Comparison of ENCODE assay signal across 8 cellular contexts in the genomic region with DNA sequence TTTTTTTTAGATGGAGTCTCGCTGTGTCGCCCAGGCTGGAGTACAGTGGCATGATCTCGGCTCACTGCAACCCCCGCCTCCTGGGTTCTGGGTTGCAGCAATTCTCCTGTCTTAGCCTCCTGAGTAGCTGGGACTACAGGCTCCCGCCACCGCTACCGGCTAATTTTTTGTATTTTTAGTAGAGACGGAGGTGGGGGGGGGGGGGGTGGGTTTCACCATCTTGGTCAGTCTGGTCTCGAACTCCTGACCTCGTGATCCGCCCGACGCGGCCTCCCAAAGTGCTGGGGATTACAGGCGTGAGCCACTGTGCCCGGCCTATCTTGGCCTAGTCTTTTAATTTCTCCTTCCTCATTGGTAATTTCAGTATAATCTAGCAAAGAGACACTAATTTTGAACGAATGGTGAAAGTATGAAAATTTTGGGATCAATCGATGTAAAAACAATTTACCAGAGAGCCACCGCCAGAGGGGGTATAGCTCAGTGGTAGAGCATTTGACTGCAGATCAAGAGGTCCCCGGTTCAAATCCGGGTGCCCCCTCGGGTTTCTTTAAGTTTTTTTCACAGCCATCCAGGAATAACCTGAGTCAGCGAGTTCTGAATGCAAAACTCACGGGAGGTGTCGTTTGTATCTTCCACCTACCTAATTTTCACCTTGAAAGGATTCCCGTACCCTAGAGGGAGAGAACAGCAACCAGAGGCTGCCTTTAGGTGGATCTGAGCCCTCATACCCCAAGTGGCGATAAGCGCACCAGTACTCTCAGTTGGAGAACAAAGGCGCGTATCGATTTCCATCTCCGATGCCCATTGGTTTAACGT. TPM values are rescaled to one million over a fixed set of nuclear protein-coding genes. Genes with fewer than 3 reads are reported as not detected.
DNase-seq lines count a peak whose midpoint lies in the region; ATAC-seq and TF ChIP-seq lines count a peak whose summit lies in the region.

No MANE protein-coding gene starts in this region.

- H3K4me3 ChIP-seq in RWPE2 (ENCODE audit: severe bottlenecking) = no peak overlapping the region
- peak overlapping the region; percentile 99 for H3K4me3 ChIP-seq in left ventricle myocardium inferior
- peak overlapping the region; percentile 7 for H3K4me3 ChIP-seq in rectal smooth muscle tissue (ENCODE audit: low read length)

- H3K4me1 ChIP-seq in RWPE2 (ENCODE audit: insufficient read depth, poor library complexity, severe bottlenecking) (peaks cover 19% of the 10 kb centered on the region), left ventricle myocardium inferior (peaks cover 40% of the 10 kb centered on the region), rectal smooth muscle tissue (ENCODE audit: control insufficient read depth, insufficient read depth, low read length) (peaks cover 15% of the 10 kb centered on the region)

- intact Hi-C loops in CD4-positive, alpha-beta T cell (cut with DNase I, micrococcal nuclease) = loop anchor here (5.0 kb wide), 3 partner anchors 40 to 190 kb away; a partner anchor contains a TSS
- intact Hi-C loops in left ventricle myocardium inferior (cut with micrococcal nuclease) = loop anchor here (10.0 kb wide), 1 partner anchor 57 kb away; a partner anchor contains a TSS

- H3K4me1 Mint-ChIP-seq in CD4-positive, alpha-beta T cell (ENCODE audit: low read depth) = peaks cover 36% of the 10 kb centered on the region
- peaks cover 31 to 45% (median 42%) of the 10 kb centered on the region in 3 donors for H3K4me1 Mint-ChIP-seq in IgD-negative memory B cell
- peaks cover 33% of the 10 kb centered on the region for H3K4me1 Mint-ChIP-seq in activated naive CD4-positive, alpha-beta T cell treated with anti-CD3 and anti-CD28 coated beads, Interleukin-2, amount 50 U/mL, for 24 hours

- no peaks in the 10 kb centered on the region for H3K27me3 ChIP-seq in CD4-positive, alpha-beta T cell (ENCODE audit: control insufficient read depth, insufficient read depth, low read length)
- no peaks in the 10 kb centered on the region for H3K27me3 ChIP-seq in RWPE2 (ENCODE audit: insufficient read depth, poor library complexity, severe bottlenecking)
- H3K27me3 ChIP-seq in left ventricle myocardium inferior (ENCODE audit: low read depth) = no peaks in the 10 kb centered on the region
- H3K27me3 ChIP-seq in rectal smooth muscle tissue (ENCODE audit: control insufficient read depth, insufficient read depth, low read length) = no peaks in the 10 kb centered on the region

- peaks cover 42% of the 10 kb centered on the region for H3K36me3 Mint-ChIP-seq in CD4-positive, alpha-beta T cell (ENCODE audit: low read depth)
- peaks cover 3% of the 10 kb centered on the region for H3K36me3 Mint-ChIP-seq in IgD-negative memory B cell
- peaks cover 2% of the 10 kb centered on the region for H3K36me3 Mint-ChIP-seq in activated naive CD4-positive, alpha-beta T cell treated with anti-CD3 and anti-CD28 coated beads, Interleukin-2, amount 50 U/mL, for 24 hours

- POLR2A ChIA-PET in CD4-positive, alpha-beta T cell (lab: Charles Lee) = interaction anchor here (0.6 to 7.9 kb wide), 11 partner anchors 13 to 333 kb away, joined by 3 to 154 read pairs (median 8); a partner anchor contains a TSS

- DNase-seq in CD4-positive, alpha-beta T cell = peak in 8 of 10 experiments; percentile 30 to 67 (median 60)
- DNase-seq in RWPE2 (ENCODE audit: low spot score) = no peak
- peak; percentile 58 for DNase-seq in left ventricle myocardium inferior

- peak; percentile 64 for TF ChIP-seq CTCF in CD4-positive, alpha-beta T cell (IDR thresholded peaks at IDR 0.05)
- no peak for TF ChIP-seq CTCF in RWPE2 (IDR thresholded peaks at IDR 0.05; ENCODE audit: poor library complexity, severe bottlenecking)
- TF ChIP-seq CTCF in left ventricle myocardium inferior (IDR thresholded peaks at IDR 0.05; ENCODE audit: borderline replicate concordance) = peak; percentile 52

- no peak overlapping the region for H3K27ac ChIP-seq in CD4-positive, alpha-beta T cell (ENCODE audit: low read depth, low read length)
- peak overlapping the region; percentile 98 for H3K27ac ChIP-seq in RWPE2 (ENCODE audit: poor library complexity, severe bottlenecking)
- peak overlapping the region; percentile 97 for H3K27ac ChIP-seq in left ventricle myocardium inferior (replicated peaks)
- H3K27ac ChIP-seq in rectal smooth muscle tissue (ENCODE audit: low read depth, low read length) = no peak overlapping the region

- H3K9me3 Mint-ChIP-seq in CD4-positive, alpha-beta T cell = no peaks in the 10 kb centered on the region
- H3K9me3 Mint-ChIP-seq in IgD-negative memory B cell = no peaks in the 10 kb centered on the region
- no peaks in the 10 kb centered on the region for H3K9me3 Mint-ChIP-seq in activated naive CD4-positive, alpha-beta T cell treated with anti-CD3 and anti-CD28 coated beads, Interleukin-2, amount 50 U/mL, for 24 hours

- no peaks in the 10 kb centered on the region for H3K9me3 ChIP-seq in CD4-positive, alpha-beta T cell (ENCODE audit: control insufficient read depth, low read length)
- H3K9me3 ChIP-seq in RWPE2 (ENCODE audit: severe bottlenecking) (no peaks in the 10 kb centered on the region), left ventricle myocardium inferior (replicated peaks) (no peaks in the 10 kb centered on the region)

- peaks cover 6% of the 10 kb centered on the region for H3K36me3 ChIP-seq in RWPE2 (ENCODE audit: low read depth)
- H3K36me3 ChIP-seq in left ventricle myocardium inferior = no peaks in the 10 kb centered on the region
- H3K36me3 ChIP-seq in rectal smooth muscle tissue (ENCODE audit: control insufficient read depth, insufficient read depth, low read length) = no peaks in the 10 kb centered on the region

- CTCF ChIA-PET in CD4-positive, alpha-beta T cell (lab: Charles Lee) = interaction anchor here (1.0 to 3.8 kb wide), 4 partner anchors 14 to 285 kb away, joined by 3 to 17 read pairs (median 5); a partner anchor contains a TSS

- peak overlapping the region; percentile 95 for H3K27ac Mint-ChIP-seq in CD4-positive, alpha-beta T cell
- H3K27ac Mint-ChIP-seq in IgD-negative memory B cell = peak overlapping the region; percentile 99 to 100 (median 100)
- peak overlapping the region; percentile 100 for H3K27ac Mint-ChIP-seq in activated naive CD4-positive, alpha-beta T cell treated with anti-CD3 and anti-CD28 coated beads, Interleukin-2, amount 50 U/mL, for 24 hours

- H3K4me3 Mint-ChIP-seq in CD4-positive, alpha-beta T cell = peak overlapping the region; percentile 98
- peak overlapping the region; percentile 97 to 99 (median 98) for H3K4me3 Mint-ChIP-seq in IgD-negative memory B cell
- H3K4me3 Mint-ChIP-seq in activated naive CD4-positive, alpha-beta T cell treated with anti-CD3 and anti-CD28 coated beads, Interleukin-2, amount 50 U/mL, for 24 hours = peak overlapping the region; percentile 99

- H3K27me3 Mint-ChIP-seq in CD4-positive, alpha-beta T cell = peaks cover 13% of the 10 kb centered on the region
- H3K27me3 Mint-ChIP-seq in IgD-negative memory B cell = no peaks in the 10 kb centered on the region
- no peaks in the 10 kb centered on the region for H3K27me3 Mint-ChIP-seq in activated naive CD4-positive, alpha-beta T cell treated with anti-CD3 and anti-CD28 coated beads, Interleukin-2, amount 50 U/mL, for 24 hours

- no peak overlapping the region for H3K9ac ChIP-seq in rectal smooth muscle tissue (ENCODE audit: low read length)

- no peak for ATAC-seq in CD4-positive, alpha-beta T cell (ENCODE audit: poor library complexity)
- ATAC-seq in RWPE2 (ENCODE audit: low read depth) (no peak), GM19395 (IDR thresholded peaks at IDR 0.05; ENCODE audit: unreplicated experiment) (no peak), HG03159 (IDR thresholded peaks at IDR 0.05; ENCODE audit: unreplicated experiment) (no peak)

RNA-seq across cellular contexts. Expression of a gene that starts 2.5 kb away (rescaled TPM):
- total RNA-seq in CD4-positive, alpha-beta T cell = 10 to 100 TPM; 50.1 to 50.5 TPM
- 44.5 TPM for polyA plus RNA-seq in IgD-negative memory B cell
- 29.4 TPM for total RNA-seq in left ventricle myocardium inferior

RNA-seq across cellular contexts. Expression of a gene that starts 13.9 kb away (rescaled TPM):
- total RNA-seq in CD4-positive, alpha-beta T cell = 1,000 to 10,000 TPM; 2,293 to 2,296 TPM
- polyA plus RNA-seq in IgD-negative memory B cell = 1,385 TPM
- total RNA-seq in left ventricle myocardium inferior = 760 TPM

RNA-seq across cellular contexts. Expression of a gene that starts 42.3 kb away (rescaled TPM):
- 10 to 100 TPM; 63.0 to 63.3 TPM for total RNA-seq in CD4-positive, alpha-beta T cell
- 17.1 TPM for polyA plus RNA-seq in IgD-negative memory B cell
- total RNA-seq in left ventricle myocardium inferior = 8.7 TPM

Comparison
In these comparisons a context has a peak if more than half of its experiments do, and no peak if none do; other contexts are left out.
1. H3K27ac ChIP-seq: peak in RWPE2 (single experiment) and left ventricle myocardium inferior (single experiment); none in CD4-positive, alpha-beta T cell (single experiment) and rectal smooth muscle tissue (single experiment).
2. Peak in every context shown above with its lines, with median percentiles within 50 percentile points of each other: H3K27ac Mint-ChIP-seq and H3K4me3 Mint-ChIP-seq.